Comparison of ENCODE assay signal across 1 cellular context in genomic region chr4:498328-498919, GRCh38.
TF ChIP-seq lines count a peak whose summit lies in the region.

No MANE protein-coding gene starts in this region.

TF ChIP-seq in IMR-90, 13 proteins besides CTCF, POLR2A, EP300 and RAD21:
- TF ChIP-seq CHD1 (IDR thresholded peaks at IDR 0.05; ENCODE audit: low read depth, low read length) (no peak), ELK1 (IDR thresholded peaks at IDR 0.05; ENCODE audit: borderline replicate concordance, low read depth, low read length) (no peak), RCOR1 (IDR thresholded peaks at IDR 0.05; ENCODE audit: insufficient replicate concordance, low read length) (no peak), USF2 (IDR thresholded peaks at IDR 0.05; ENCODE audit: low read depth, low read length) (no peak), BHLHE40 (IDR thresholded peaks at IDR 0.05; ENCODE audit: low read depth, low read length) (no peak), MAFK (IDR thresholded peaks at IDR 0.05; ENCODE audit: low read depth, low read length) (no peak), CEBPB (IDR thresholded peaks at IDR 0.05; ENCODE audit: low read depth, low read length) (no peak), MXI1 (IDR thresholded peaks at IDR 0.05; ENCODE audit: borderline replicate concordance, low read depth, low read length) (no peak), RFX5 (IDR thresholded peaks at IDR 0.05; ENCODE audit: low read depth, low read length) (no peak), FOS (IDR thresholded peaks at IDR 0.05; ENCODE audit: low read depth, low read length) (no peak), SMC3 (IDR thresholded peaks at IDR 0.05; ENCODE audit: low read depth, low read length) (no peak), NFE2L2 (IDR thresholded peaks at IDR 0.05; ENCODE audit: low read depth, low read length) (no peak), MAZ (IDR thresholded peaks at IDR 0.05; ENCODE audit: borderline replicate concordance, low read depth, low read length) (no peak)
